In the genomic region with DNA sequence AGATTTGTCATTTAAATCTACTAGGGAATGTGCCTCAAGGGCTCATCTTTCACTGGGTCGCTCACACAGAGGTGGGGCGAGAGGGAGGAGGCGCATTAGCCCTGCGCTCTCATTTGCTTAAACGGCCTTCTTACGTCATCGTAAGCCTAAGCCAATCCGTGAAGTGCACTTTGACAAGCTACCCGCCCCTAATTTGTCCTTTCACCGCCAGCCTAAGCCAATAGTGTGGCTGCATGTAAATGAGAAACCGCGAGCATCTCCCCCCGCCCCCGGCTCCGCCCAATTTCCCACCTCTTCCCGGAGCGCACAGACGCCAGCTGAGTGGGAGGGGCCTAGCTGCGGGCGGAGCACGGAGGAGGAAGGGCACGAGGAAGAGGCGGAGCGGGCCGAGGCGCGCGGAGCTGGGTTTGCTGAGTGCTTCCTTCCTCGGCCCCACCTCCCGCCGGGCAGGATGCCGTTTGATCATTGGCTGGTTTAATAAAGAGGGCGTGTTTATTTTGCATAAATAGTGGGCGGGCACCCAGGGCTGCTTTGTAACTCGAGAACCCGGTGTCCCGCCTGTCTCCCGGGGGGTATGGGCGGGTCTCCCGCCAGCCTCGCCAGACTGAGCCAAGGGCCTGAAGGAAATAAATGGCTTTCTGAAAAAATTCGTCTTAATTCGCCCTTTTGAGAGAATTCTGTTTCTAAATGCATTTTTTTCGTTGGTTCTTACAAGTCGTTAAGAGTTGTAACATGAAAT, we compare ENCODE assay signal across 8 cellular contexts.
DNase-seq lines count a peak whose midpoint lies in the region; ATAC-seq and TF ChIP-seq lines count a peak whose summit lies in the region.

No MANE protein-coding gene starts in this region.

- peak; percentile 96 for DNase-seq in CD1c-positive myeloid dendritic cell (ENCODE audit: extremely low spot score)
- DNase-seq in NCI-H446 (lab: John Stamatoyannopoulos, UW): peak; percentile 100
- DNase-seq in activated CD4-positive, CD25-positive, alpha-beta regulatory T cell treated with anti-CD3 and anti-CD28 coated beads, Interleukin-2, amount 50 U/mL, for 72 hours: peak; percentile 86
- DNase-seq in choroid plexus epithelial cell (ENCODE audit: low read depth): peak; percentile 100
- DNase-seq in medulla oblongata (ENCODE audit: extremely low spot score): peak; percentile 67
- peak; percentile 89 to 94 for DNase-seq in stimulated activated CD8-positive, alpha-beta memory T cell treated with anti-CD3 and anti-CD28 coated beads, Interleukin-2, amount 100 ng/mL, for 48 hours (ENCODE audit: low read depth in 2 of 2)

- H3K4me3 ChIP-seq in choroid plexus epithelial cell (ENCODE audit: low read depth, low read length): peak overlapping the region; percentile 8

- peak; percentile 89 for ATAC-seq in GM19395 (IDR thresholded peaks at IDR 0.05; ENCODE audit: unreplicated experiment)
- peak; percentile 89 for ATAC-seq in HG03442 (IDR thresholded peaks at IDR 0.05; ENCODE audit: unreplicated experiment)

- no peak for TF ChIP-seq CTCF in choroid plexus epithelial cell (conservative IDR thresholded peaks at IDR 0.05; ENCODE audit: low read depth, low read length)

Comparison
In these comparisons a context has a peak if more than half of its experiments do, and no peak if none do; other contexts are left out.
1. Peak in every context shown above with its lines: DNase-seq, ATAC-seq and H3K4me3 ChIP-seq.